Comparison of ENCODE assay signal across 1 cellular context in genomic region chr6:43712590-43712989, GRCh38.
TF ChIP-seq lines count a peak whose summit lies in the region.

No MANE protein-coding gene starts in this region.

TF ChIP-seq in H1, 55 proteins besides CTCF, POLR2A, EP300 and RAD21:
- TF ChIP-seq SP2 (IDR thresholded peaks at IDR 0.05; ENCODE audit: low read length) (no peak), SIRT6 (IDR thresholded peaks at IDR 0.05; ENCODE audit: low read length) (no peak), MAX (IDR thresholded peaks at IDR 0.05) (no peak)
